Comparison of ENCODE assay signal across 17 cellular contexts in genomic region chr17:82461827-82462524, GRCh38. TPM values are rescaled to one million over a fixed set of nuclear protein-coding genes. Genes with fewer than 3 reads are reported as not detected.
A peak's percentile ranks its signal among the peaks of the same experiment; 100 is the strongest.
DNase-seq lines count a peak whose midpoint lies in the region; ATAC-seq and TF ChIP-seq lines count a peak whose summit lies in the region.
"Had no signal": no experiment of that assay in that cellular context is flagged by ENCODE, and none has a peak within 500 bp of the region (broad histone marks: within the 10 kb centered on the region; RNA-seq: fewer than 3 reads in every experiment).

No MANE protein-coding gene starts in this region.

- intact Hi-C loops in CD14-positive monocyte (cut with micrococcal nuclease): no loop called here

- H3K27me3 Mint-ChIP-seq in CD14-positive monocyte (ENCODE audit: low read depth in 3 of 3) (peaks cover 0 to 1% (median 0%) of the 10 kb centered on the region in 3 donors), T-cell (no peaks in the 10 kb centered on the region), immature natural killer cell (ENCODE audit: low read depth in 3 of 3) (peaks cover 23 to 34% (median 25%) of the 10 kb centered on the region in 3 donors)
- H3K27me3 Mint-ChIP-seq: activated naive CD8-positive, alpha-beta T cell treated with anti-CD3 and anti-CD28 coated beads for 36 hours had no signal

- TF ChIP-seq CTCF in CD14-positive monocyte (IDR thresholded peaks at IDR 0.05): no peak

- H3K4me1 Mint-ChIP-seq in CD14-positive monocyte (peaks cover 17% of the 10 kb centered on the region), T-cell (peaks cover 26 to 37% (median 33%) of the 10 kb centered on the region in 3 donors), immature natural killer cell (peaks cover 27 to 37% of the 10 kb centered on the region in 2 donors)

- POLR2A ChIA-PET in T-cell (lab: Charles Lee): no interaction called here

- ATAC-seq in T-cell (replicated peaks in 1 of 4): no peak
- ATAC-seq in HG02642 (IDR thresholded peaks at IDR 0.05; ENCODE audit: poor library complexity, unreplicated experiment): no peak
- no peak for ATAC-seq in GM21529 (IDR thresholded peaks at IDR 0.05; ENCODE audit: unreplicated experiment)
- ATAC-seq: foreskin keratinocyte had no signal

- H3K27ac Mint-ChIP-seq in CD14-positive monocyte (peak overlapping the region in 4 of 7 donors; percentile 10 to 70 (median 48)), T-cell (peak overlapping the region; percentile 0 to 63), immature natural killer cell (peak overlapping the region in 5 of 6 donors; percentile 17 to 84 (median 69))
- H3K27ac Mint-ChIP-seq: activated naive CD8-positive, alpha-beta T cell treated with anti-CD3 and anti-CD28 coated beads for 36 hours had no signal

- no peak overlapping the region for H3K4me3 Mint-ChIP-seq in CD14-positive monocyte
- peak overlapping the region in 1 of 3 donors; percentile 11 for H3K4me3 Mint-ChIP-seq in T-cell
- H3K4me3 Mint-ChIP-seq in immature natural killer cell: peak overlapping the region in 1 of 5 donors; percentile 24
- H3K4me3 Mint-ChIP-seq: activated naive CD8-positive, alpha-beta T cell treated with anti-CD3 and anti-CD28 coated beads for 36 hours; neural progenitor cell had no signal

- CTCF ChIA-PET in T-cell (lab: Charles Lee): no interaction called here

- H3K36me3 Mint-ChIP-seq in CD14-positive monocyte (peaks cover 60 to 69% of the 10 kb centered on the region in 2 donors), T-cell (peaks cover 50% of the 10 kb centered on the region), immature natural killer cell (peaks cover 11 to 42% (median 22%) of the 10 kb centered on the region in 3 donors)

- H3K9me3 Mint-ChIP-seq in CD14-positive monocyte: no peaks in the 10 kb centered on the region
- no peaks in the 10 kb centered on the region for H3K9me3 Mint-ChIP-seq in T-cell
- no peaks in the 10 kb centered on the region for H3K9me3 Mint-ChIP-seq in immature natural killer cell
- H3K9me3 Mint-ChIP-seq: activated naive CD8-positive, alpha-beta T cell treated with anti-CD3 and anti-CD28 coated beads for 36 hours; neural progenitor cell had no signal

- DNase-seq in CD14-positive monocyte (ENCODE audit: low spot score) (no peak), CMK (ENCODE audit: low read depth) (peak; percentile 58), T-cell (no peak), immature natural killer cell (no peak), C1 segment of cervical spinal cord (lab: John Stamatoyannopoulos, UW) (no peak), globus pallidus (ENCODE audit: low spot score) (no peak)
- DNase-seq: activated CD4-positive, alpha-beta T cell treated with anti-CD3 and anti-CD28 coated beads for 48 hours; activated naive CD8-positive, alpha-beta T cell treated with anti-CD3 and anti-CD28 coated beads for 36 hours; cortex of kidney; foreskin keratinocyte; islet precursor cell; NCI-H526; spleen; transverse colon had no signal

RNA-seq across cellular contexts. Expression of gene NARF, which starts 3.4 kb away (rescaled TPM):
- polyA plus RNA-seq in CD14-positive monocyte (100 to 1,000 TPM; 100 to 101 TPM), immature natural killer cell (100 to 1,000 TPM; 149 to 192 (median 179) TPM)
- total RNA-seq in T-cell: 100 to 1,000 TPM in 3 of 5 donors, 10 to 100 TPM in 2; 85.7 to 113 (median 101) TPM

RNA-seq across cellular contexts. Expression of gene CYBC1, which starts 11.4 kb away (rescaled TPM):
- polyA plus RNA-seq in CD14-positive monocyte (100 to 1,000 TPM; 160 to 217 TPM), immature natural killer cell (100 to 1,000 TPM; 182 to 246 (median 243) TPM)
- 100 to 1,000 TPM; 148 to 274 (median 262) TPM for total RNA-seq in T-cell

RNA-seq across cellular contexts. Expression of gene OGFOD3, which starts 43.6 kb away (rescaled TPM):
- polyA plus RNA-seq in CD14-positive monocyte: 10 to 100 TPM; 25.2 to 36.4 TPM
- 10 to 100 TPM; 22.0 to 32.2 (median 29.2) TPM for total RNA-seq in T-cell
- polyA plus RNA-seq in immature natural killer cell: 10 to 100 TPM; 29.3 to 43.5 (median 39.8) TPM

RNA-seq across cellular contexts. Expression of gene HEXD, which starts 43.8 kb away (rescaled TPM):
- polyA plus RNA-seq in CD14-positive monocyte (10 to 100 TPM in 1 of 2 donors, 1 to 10 TPM in 1; 8.9 to 12.7 TPM), immature natural killer cell (10 to 100 TPM; 12.7 to 18.8 (median 15.2) TPM)
- total RNA-seq in T-cell: 100 to 1,000 TPM in 3 of 5 donors, 10 to 100 TPM in 2; 51.2 to 128 (median 113) TPM

RNA-seq across cellular contexts. Expression of gene FOXK2, which starts 57.6 kb away (rescaled TPM):
- polyA plus RNA-seq in CD14-positive monocyte: 1 to 10 TPM; 3.5 to 4.7 TPM
- total RNA-seq in T-cell: 10 to 100 TPM; 45.8 to 65.5 (median 61.9) TPM
- 1 to 10 TPM; 1.9 to 9.7 (median 2.9) TPM for polyA plus RNA-seq in immature natural killer cell
